ENCODE assay signal across 18 cellular contexts in the genomic region with DNA sequence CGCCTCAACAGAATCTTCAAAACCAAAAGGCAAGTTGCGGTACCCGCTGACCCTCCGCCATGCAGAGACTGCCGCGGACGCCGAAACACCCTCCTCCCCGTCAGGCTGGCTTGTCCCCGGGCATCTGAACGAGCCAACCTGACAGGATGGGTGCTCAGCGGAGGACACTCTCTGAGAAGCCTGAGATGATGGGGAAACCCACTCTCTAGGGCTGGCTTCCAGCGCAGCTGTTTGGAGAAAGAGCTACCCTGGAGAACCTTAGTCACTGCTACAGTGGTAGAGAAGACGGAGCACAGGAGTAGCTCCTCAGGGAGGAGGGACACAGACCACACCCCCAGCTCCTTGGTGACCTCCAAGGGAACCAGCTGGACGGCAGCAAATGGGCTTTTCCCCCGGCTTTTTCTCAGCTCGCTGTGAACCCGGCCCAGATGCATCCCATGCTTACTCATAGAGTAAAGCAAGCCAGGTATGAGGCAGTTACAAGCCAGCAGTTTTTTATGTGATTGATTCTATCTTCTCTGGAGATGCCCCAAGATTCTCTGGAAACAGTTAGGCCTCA. TPM values are rescaled to one million over a fixed set of nuclear protein-coding genes. Genes with fewer than 3 reads are reported as not detected.
DNase-seq lines count a peak whose midpoint lies in the region; ATAC-seq, FAIRE-seq and TF ChIP-seq lines count a peak whose summit lies in the region.
"Had no signal": no experiment of that assay in that cellular context is flagged by ENCODE, and none has a peak within 500 bp of the region (broad histone marks: within the 10 kb centered on the region; RNA-seq: fewer than 3 reads in every experiment).

No MANE protein-coding gene starts in this region.

- no peak overlapping the region for H3K4me3 Mint-ChIP-seq in stimulated activated naive CD8-positive, alpha-beta T cell treated with anti-CD3 and anti-CD28 coated beads, Interleukin-15, amount 100 ng/mL, for 72 hours
- H3K4me3 Mint-ChIP-seq: activated CD4-positive, alpha-beta T cell treated with anti-CD3 and anti-CD28 coated beads, Interleukin-2, amount 10 ng/mL, durations not matched to agents 24 days and 14 days; immature natural killer cell; nephron progenitor cell; T-helper 1 cell treated with Interleukin-12 subunit alpha and Interleukin-12 subunit beta and Interleukin-4 antibody, amounts not matched to agents 30 μg/mL and 1 μg/mL, for 36 hours had no signal

- H3K4me3 ChIP-seq in gastroesophageal sphincter (no peak overlapping the region), pancreas (no peak overlapping the region), vagina (no peak overlapping the region)
- H3K4me3 ChIP-seq: PC-9 had no signal

- FAIRE-seq in pancreas (lab: Jason Lieb, UNC), result no peak

- H3K27ac ChIP-seq in gastroesophageal sphincter, result peak overlapping the region in 3 of 4 donors; percentile 65 to 77 (median 71)
- H3K27ac ChIP-seq in pancreas, result peak overlapping the region; percentile 22 to 80 (median 76)
- H3K27ac ChIP-seq in vagina, result peak overlapping the region; percentile 49
- H3K27ac ChIP-seq: PC-9 had no signal

- ATAC-seq in stimulated activated naive CD8-positive, alpha-beta T cell treated with anti-CD3 and anti-CD28 coated beads, Interleukin-15, Interleukin-2, amounts not matched to agents 100 U/mL and 50 U/mL, for 24 hours, result peak; percentile 21
- no peak for ATAC-seq in stimulated activated naive CD8-positive, alpha-beta T cell treated with anti-CD3 and anti-CD28 coated beads, Interleukin-15, amount 100 ng/mL, for 72 hours
- ATAC-seq in gastroesophageal sphincter (no peak), pancreas (peak in 2 of 4 donors; percentile 2), HG03469 (IDR thresholded peaks at IDR 0.05; ENCODE audit: unreplicated experiment) (no peak)

- no peak for TF ChIP-seq EP300 in gastroesophageal sphincter (IDR thresholded peaks at IDR 0.05)

- no peak for DNase-seq in stimulated activated naive CD8-positive, alpha-beta T cell treated with anti-CD3 and anti-CD28 coated beads, Interleukin-15, Interleukin-2, amounts not matched to agents 100 U/mL and 50 U/mL, for 24 hours
- DNase-seq in stimulated activated naive CD8-positive, alpha-beta T cell treated with anti-CD3 and anti-CD28 coated beads, Interleukin-15, amount 100 ng/mL, for 72 hours, result no peak
- DNase-seq in pancreas (peak in 2 of 6 donors; percentile 56 to 58), vagina (ENCODE audit: extremely low spot score in 2 of 2) (no peak), C1 segment of cervical spinal cord (lab: John Stamatoyannopoulos, UW) (no peak), T-helper 9 cell (no peak)
- DNase-seq: activated CD4-positive, alpha-beta T cell treated with anti-CD3 and anti-CD28 coated beads, Interleukin-2, amount 10 ng/mL, durations not matched to agents 24 days and 14 days; activated T-cell treated with anti-CD3 and anti-CD28 coated beads, Interleukin-2, amount 50 U/mL, for 48 hours; amygdala; foreskin melanocyte; immature natural killer cell; MV-4-11; nephron progenitor cell; stimulated activated CD4-positive, alpha-beta T cell treated with anti-CD3 and anti-CD28 coated beads, Interleukin-12 subunit alpha, Interleukin-12 subunit beta, amount 100 ng/mL, for 4 hours had no signal

- TF ChIP-seq CTCF in gastroesophageal sphincter (IDR thresholded peaks at IDR 0.05), result no peak
- no peak for TF ChIP-seq CTCF in pancreas (IDR thresholded peaks at IDR 0.05)
- TF ChIP-seq CTCF in vagina (IDR thresholded peaks at IDR 0.05), result no peak

- no peaks in the 10 kb centered on the region for H3K9me3 ChIP-seq in gastroesophageal sphincter
- no peaks in the 10 kb centered on the region for H3K9me3 ChIP-seq in pancreas
- H3K9me3 ChIP-seq in vagina, result no peaks in the 10 kb centered on the region

- intact Hi-C loops in pancreas (cut with DNase I) (no loop called here), vagina (cut with DNase I) (no loop called here)

- no peaks in the 10 kb centered on the region for H3K9me3 Mint-ChIP-seq in stimulated activated naive CD8-positive, alpha-beta T cell treated with anti-CD3 and anti-CD28 coated beads, Interleukin-15, amount 100 ng/mL, for 72 hours
- H3K9me3 Mint-ChIP-seq: activated CD4-positive, alpha-beta T cell treated with anti-CD3 and anti-CD28 coated beads, Interleukin-2, amount 10 ng/mL, durations not matched to agents 24 days and 14 days; immature natural killer cell; nephron progenitor cell; T-helper 1 cell treated with Interleukin-12 subunit alpha and Interleukin-12 subunit beta and Interleukin-4 antibody, amounts not matched to agents 30 μg/mL and 1 μg/mL, for 36 hours had no signal

- no peak overlapping the region for H3K27ac Mint-ChIP-seq in stimulated activated naive CD8-positive, alpha-beta T cell treated with anti-CD3 and anti-CD28 coated beads, Interleukin-15, amount 100 ng/mL, for 72 hours
- H3K27ac Mint-ChIP-seq: activated CD4-positive, alpha-beta T cell treated with anti-CD3 and anti-CD28 coated beads, Interleukin-2, amount 10 ng/mL, durations not matched to agents 24 days and 14 days; immature natural killer cell; T-helper 1 cell treated with Interleukin-12 subunit alpha and Interleukin-12 subunit beta and Interleukin-4 antibody, amounts not matched to agents 30 μg/mL and 1 μg/mL, for 36 hours had no signal

- 44 to 60% methylated on average over 4 to 5 of the region's 18 CpGs for WGBS in gastroesophageal sphincter (ENCODE audit: low coverage in 1 of 2), 2 donors
- WGBS in pancreas, 2 donors, result 78 to 82% methylated on average over 18 of the region's 18 CpGs

- peaks cover 0 to 52% (median 11%) of the 10 kb centered on the region in 3 donors for H3K4me1 ChIP-seq in gastroesophageal sphincter
- peaks cover 43 to 64% (median 58%) of the 10 kb centered on the region in 3 donors for H3K4me1 ChIP-seq in pancreas
- H3K4me1 ChIP-seq in vagina, result peaks cover 39% of the 10 kb centered on the region

- no peaks in the 10 kb centered on the region for H3K27me3 ChIP-seq in gastroesophageal sphincter
- no peaks in the 10 kb centered on the region for H3K27me3 ChIP-seq in pancreas
- H3K27me3 ChIP-seq in vagina, result no peaks in the 10 kb centered on the region

- H3K36me3 ChIP-seq in gastroesophageal sphincter, result no peaks in the 10 kb centered on the region
- peaks cover 0 to 8% (median 0%) of the 10 kb centered on the region in 3 donors for H3K36me3 ChIP-seq in pancreas
- H3K36me3 ChIP-seq in vagina, result no peaks in the 10 kb centered on the region

- no peaks in the 10 kb centered on the region for H3K4me1 Mint-ChIP-seq in stimulated activated naive CD8-positive, alpha-beta T cell treated with anti-CD3 and anti-CD28 coated beads, Interleukin-15, amount 100 ng/mL, for 72 hours
- H3K4me1 Mint-ChIP-seq: activated CD4-positive, alpha-beta T cell treated with anti-CD3 and anti-CD28 coated beads, Interleukin-2, amount 10 ng/mL, durations not matched to agents 24 days and 14 days; immature natural killer cell had no signal

- no peak for TF ChIP-seq POLR2A in gastroesophageal sphincter (IDR thresholded peaks at IDR 0.05)
- TF ChIP-seq POLR2A in vagina (IDR thresholded peaks at IDR 0.05), result no peak

- H3K27me3 Mint-ChIP-seq in stimulated activated naive CD8-positive, alpha-beta T cell treated with anti-CD3 and anti-CD28 coated beads, Interleukin-15, amount 100 ng/mL, for 72 hours, result no peaks in the 10 kb centered on the region
- H3K27me3 Mint-ChIP-seq: activated CD4-positive, alpha-beta T cell treated with anti-CD3 and anti-CD28 coated beads, Interleukin-2, amount 10 ng/mL, durations not matched to agents 24 days and 14 days had no signal

RNA-seq across cellular contexts. Expression of gene FAM174B, which starts 38.9 kb away (rescaled TPM):
- total RNA-seq in gastroesophageal sphincter, result 10 to 100 TPM in 3 of 4 donors, 1 to 10 TPM in 1; 9.2 to 15.5 (median 13.3) TPM
- total RNA-seq in pancreas, result 100 to 1,000 TPM in 1 of 6 donors, 10 to 100 TPM in 5; 42.3 to 122 (median 73.6) TPM
- polyA plus RNA-seq in pancreas, result 10 to 100 TPM; 26.0 to 26.8 TPM
- 4.9 TPM for total RNA-seq in vagina
